ENCODE assay signal across 22 cellular contexts in the genomic region with DNA sequence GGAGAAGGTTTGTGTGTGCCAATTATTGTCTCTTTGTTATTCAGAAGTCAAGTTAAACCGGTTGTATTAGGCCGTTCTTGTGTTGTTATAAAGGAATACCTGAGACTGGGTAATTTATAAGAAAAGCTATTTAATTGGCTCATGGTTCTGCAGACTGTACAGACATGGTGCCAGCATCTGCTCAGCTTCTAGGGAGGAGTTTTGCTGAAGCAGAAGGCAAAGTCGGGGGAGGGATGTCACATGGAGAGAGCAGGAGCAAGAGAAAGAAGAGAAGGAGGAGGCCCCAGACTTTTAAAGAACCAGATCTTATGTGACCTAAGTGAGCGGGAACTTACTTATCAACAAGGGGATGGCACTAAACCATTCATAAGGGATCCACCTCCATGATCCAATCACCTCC.
"Had no signal": no experiment of that assay in that cellular context is flagged by ENCODE, and none has a peak within 500 bp of the region (broad histone marks: within the 10 kb centered on the region; RNA-seq: fewer than 3 reads in every experiment).

No MANE protein-coding gene starts in this region.

- H3K4me1 ChIP-seq: colonic mucosa, esophagus muscularis mucosa, left ventricle myocardium inferior, transverse colon, vagina had no signal

- H3K36me3 ChIP-seq: colonic mucosa, esophagus muscularis mucosa, left ventricle myocardium inferior, transverse colon, vagina, WERI-Rb-1 had no signal

- H3K27me3 ChIP-seq: colonic mucosa, esophagus muscularis mucosa, transverse colon, vagina had no signal

- H3K27ac ChIP-seq: colonic mucosa, esophagus muscularis mucosa, left ventricle myocardium inferior, transverse colon, vagina, WERI-Rb-1 had no signal

- H3K4me3 Mint-ChIP-seq: activated CD4-positive, alpha-beta T cell treated with anti-CD3 and anti-CD28 coated beads for 36 hours; activated CD8-positive, alpha-beta T cell treated with anti-CD3 and anti-CD28 coated beads, Interleukin-2, amount 10 ng/mL, durations not matched to agents 7 days and 5 days; activated T-cell treated with anti-CD3 and anti-CD28 coated beads, Interleukin-2, amount 50 U/mL, for 72 hours; memory B cell; natural killer cell had no signal

- H3K9me3 ChIP-seq: colonic mucosa, vagina had no signal

- H3K4me3 ChIP-seq: colonic mucosa, esophagus muscularis mucosa, left ventricle myocardium inferior, skin epidermis, transverse colon, vagina had no signal

- H3K27ac Mint-ChIP-seq: activated CD4-positive, alpha-beta T cell treated with anti-CD3 and anti-CD28 coated beads for 36 hours; activated CD8-positive, alpha-beta T cell treated with anti-CD3 and anti-CD28 coated beads, Interleukin-2, amount 10 ng/mL, durations not matched to agents 7 days and 5 days; activated naive CD4-positive, alpha-beta T cell treated with anti-CD3 and anti-CD28 coated beads, Interleukin-2, amount 50 U/mL, for 72 hours; activated T-cell treated with anti-CD3 and anti-CD28 coated beads, Interleukin-2, amount 50 U/mL, for 72 hours; memory B cell; natural killer cell; progenitor cell of endocrine pancreas had no signal

- H3K27me3 Mint-ChIP-seq: activated CD4-positive, alpha-beta T cell treated with anti-CD3 and anti-CD28 coated beads for 36 hours; memory B cell; progenitor cell of endocrine pancreas had no signal

- DNase-seq: activated CD4-positive, alpha-beta T cell treated with anti-CD3 and anti-CD28 coated beads for 36 hours; activated CD8-positive, alpha-beta memory T cell treated with anti-CD3 and anti-CD28 coated beads, Interleukin-2, amount 50 U/mL, for 4 hours; activated CD8-positive, alpha-beta T cell treated with anti-CD3 and anti-CD28 coated beads, Interleukin-2, amount 10 ng/mL, durations not matched to agents 7 days and 5 days; activated gamma-delta T cell; activated T-cell treated with anti-CD3 and anti-CD28 coated beads, Interleukin-2, amount 50 U/mL, for 72 hours; caudate nucleus; colonic mucosa; hypothalamus; left ventricle myocardium inferior; natural killer cell; occipital lobe; right cardiac atrium; stimulated activated CD4-positive, alpha-beta T cell treated with anti-CD3 and anti-CD28 coated beads, Interleukin-4, amount 100 ng/mL, for 24 hours; stimulated activated naive CD4-positive, alpha-beta T cell; transverse colon; WERI-Rb-1 had no signal

- H3K36me3 Mint-ChIP-seq: activated naive CD4-positive, alpha-beta T cell treated with anti-CD3 and anti-CD28 coated beads, Interleukin-2, amount 50 U/mL, for 72 hours; memory B cell had no signal

- H3K4me1 Mint-ChIP-seq: activated CD4-positive, alpha-beta T cell treated with anti-CD3 and anti-CD28 coated beads for 36 hours; natural killer cell had no signal
